ENCODE assay signal across 9 cellular contexts in genomic region chr2:239327536-239328305, GRCh38.
DNase-seq lines count a peak whose midpoint lies in the region; ATAC-seq lines count a peak whose summit lies in the region.
"Had no signal": no experiment of that assay in that cellular context is flagged by ENCODE, and none has a peak within 500 bp of the region (broad histone marks: within the 10 kb centered on the region; RNA-seq: fewer than 3 reads in every experiment).

No MANE protein-coding gene starts in this region.

- CTCF ChIA-PET in T-cell (lab: Charles Lee) = interaction anchor here in 1 of 2 donors (1.0 to 1.1 kb wide), 2 partner anchors 54 to 60 kb away, joined by 3 to 4 read pairs; no protein-coding TSS in a partner anchor

- H3K9me3 Mint-ChIP-seq in T-cell = no peaks in the 10 kb centered on the region

- POLR2A ChIA-PET in T-cell (lab: Charles Lee) = interaction anchor here in 1 of 2 donors (0.5 kb wide), 1 partner anchor 1722 kb away, joined by 3 read pairs; no protein-coding TSS in a partner anchor

- no peaks in the 10 kb centered on the region for H3K27me3 Mint-ChIP-seq in T-cell

- H3K4me1 Mint-ChIP-seq in T-cell = peaks cover 69 to 81% (median 69%) of the 10 kb centered on the region in 3 donors

- peaks cover 13% of the 10 kb centered on the region for H3K36me3 Mint-ChIP-seq in T-cell

- H3K27ac Mint-ChIP-seq in T-cell = peak overlapping the region; percentile 91 to 93

- ATAC-seq in T-cell (replicated peaks in 1 of 4) (peak in 1 of 4 experiments; percentile 1), GM19351 (IDR thresholded peaks at IDR 0.05; ENCODE audit: unreplicated experiment) (no peak)

- H3K4me3 Mint-ChIP-seq in T-cell = peak overlapping the region; percentile 31 to 73 (median 41)

- DNase-seq in DMS 273 (lab: John Stamatoyannopoulos, UW; ENCODE audit: unreplicated experiment) (peak; percentile 9), DMS 273 treated with DMSO at 0.1 percent for 48 hours (lab: John Stamatoyannopoulos, UW) (no peak), T-cell (peak in 2 of 34 experiments; percentile 13 to 24), islet precursor cell (peak; percentile 53), substantia nigra (lab: John Stamatoyannopoulos, UW) (peak in 1 of 49 donors; percentile 35), hypothalamus (lab: John Stamatoyannopoulos, UW) (no peak), SHP77 (lab: John Stamatoyannopoulos, UW) (no peak)

- peak overlapping the region; percentile 22 for H3K27ac ChIP-seq in substantia nigra (ENCODE audit: low read depth, low read length, poor library complexity, severe bottlenecking)
- H3K27ac ChIP-seq: 22Rv1 had no signal

Comparison
In these comparisons a context has a peak if more than half of its experiments do, and no peak if none do; other contexts are left out.
1. DNase-seq: peak in DMS 273 (single experiment) and islet precursor cell (single experiment); none in DMS 273 treated with DMSO at 0.1 percent for 48 hours (single experiment), hypothalamus (0 of 51) and SHP77 (0 of 2).